Comparison of ENCODE assay signal across 1 cellular context in genomic region chr17:4785311-4786110, GRCh38.
TF ChIP-seq lines count a peak whose summit lies in the region.

No MANE protein-coding gene starts in this region.

TF ChIP-seq in SK-N-SH treated with all-trans-retinoic acid at 6 μM for 48 hours, 23 proteins besides CTCF, POLR2A, EP300 and RAD21 (continued from another document):
- no peak for TF ChIP-seq POU6F1 (CRISPR knock-in tag; IDR thresholded peaks at IDR 0.05; ENCODE audit: borderline replicate concordance, low read depth)
- TF ChIP-seq, protein P1, sequence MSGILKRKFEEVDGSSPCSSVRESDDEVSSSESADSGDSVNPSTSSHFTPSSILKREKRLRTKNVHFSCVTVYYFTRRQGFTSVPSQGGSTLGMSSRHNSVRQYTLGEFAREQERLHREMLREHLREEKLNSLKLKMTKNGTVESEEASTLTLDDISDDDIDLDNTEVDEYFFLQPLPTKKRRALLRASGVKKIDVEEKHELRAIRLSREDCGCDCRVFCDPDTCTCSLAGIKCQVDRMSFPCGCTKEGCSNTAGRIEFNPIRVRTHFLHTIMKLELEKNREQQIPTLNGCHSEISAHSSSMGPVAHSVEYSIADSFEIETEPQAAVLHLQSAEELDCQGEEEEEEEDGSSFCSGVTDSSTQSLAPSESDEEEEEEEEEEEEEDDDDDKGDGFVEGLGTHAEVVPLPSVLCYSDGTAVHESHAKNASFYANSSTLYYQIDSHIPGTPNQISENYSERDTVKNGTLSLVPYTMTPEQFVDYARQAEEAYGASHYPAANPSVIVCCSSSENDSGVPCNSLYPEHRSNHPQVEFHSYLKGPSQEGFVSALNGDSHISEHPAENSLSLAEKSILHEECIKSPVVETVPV (CRISPR knock-in tag; IDR thresholded peaks at IDR 0.05), result no peak
- TF ChIP-seq TCF4 (CRISPR knock-in tag; IDR thresholded peaks at IDR 0.05; ENCODE audit: borderline replicate concordance), result no peak
TF ChIP-seq in SK-N-SH treated with all-trans-retinoic acid at 6 μM for 48 hours: peak in this region for 0.
